In genomic region chr12:49017764-49018281, GRCh38 we compare ENCODE assay signal across 8 cellular contexts. TPM values are rescaled to one million over a fixed set of nuclear protein-coding genes. Genes with fewer than 3 reads are reported as not detected.
DNase-seq lines count a peak whose midpoint lies in the region; ATAC-seq and TF ChIP-seq lines count a peak whose summit lies in the region.

No MANE protein-coding gene starts in this region.

- H4K20me1 ChIP-seq in OCI-LY1 (ENCODE audit: insufficient read depth, low read length), result no peaks in the 10 kb centered on the region

- H3K4me3 ChIP-seq in HAP-1 (peak overlapping the region; percentile 57), OCI-LY1 (ENCODE audit: low read depth, low read length, poor library complexity, severe bottlenecking) (peak overlapping the region; percentile 81), body of pancreas (peak overlapping the region; percentile 73 to 83)

- in situ Hi-C loops in HAP-1 (cut with MboI; ENCODE audit: low sequenced_read_pairs), result no loop called here

- peaks cover 26% of the 10 kb centered on the region for H3K36me3 ChIP-seq in HAP-1 (replicated peaks)
- H3K36me3 ChIP-seq in OCI-LY1 (ENCODE audit: insufficient read depth, low read length), result peaks cover 24% of the 10 kb centered on the region
- peaks cover 0 to 10% of the 10 kb centered on the region in 2 donors for H3K36me3 ChIP-seq in body of pancreas (replicated peaks in 1 of 2; ENCODE audit: insufficient read depth in 1 of 2, low read depth in 2 of 2)

- peak overlapping the region; percentile 83 for H3K9ac ChIP-seq in OCI-LY1 (ENCODE audit: low read length)

- TF ChIP-seq CTCF in OCI-LY1 (IDR thresholded peaks at IDR 0.05; ENCODE audit: low read length) (no peak), body of pancreas (IDR thresholded peaks at IDR 0.05) (no peak)

- ATAC-seq in body of pancreas, result no peak
- ATAC-seq in stimulated activated memory B cell treated with anti-CD40 and anti-IgM and Interleukin-4, amounts not matched to agents 10 μg/mL and 1 μg/mL and 100 μg/mL, for 72 hours, result peak; percentile 21

- no peaks in the 10 kb centered on the region for H3K27me3 ChIP-seq in HAP-1 (ENCODE audit: low read depth)
- no peaks in the 10 kb centered on the region for H3K27me3 ChIP-seq in OCI-LY1 (ENCODE audit: insufficient read depth, low read length)
- no peaks in the 10 kb centered on the region for H3K27me3 ChIP-seq in body of pancreas
- H3K27me3 ChIP-seq in layer of hippocampus (ENCODE audit: control insufficient read depth, insufficient read depth, low read length), result no peaks in the 10 kb centered on the region

- H3K4me1 ChIP-seq in HAP-1 (peaks cover 7% of the 10 kb centered on the region), OCI-LY1 (ENCODE audit: insufficient read depth, low read length, severe bottlenecking) (peaks cover 28% of the 10 kb centered on the region), body of pancreas (peaks cover 20% of the 10 kb centered on the region)

- H3K27ac ChIP-seq in OCI-LY1 (ENCODE audit: low read depth, low read length, poor library complexity, severe bottlenecking) (peak overlapping the region; percentile 46), body of pancreas (peak overlapping the region; percentile 76 to 91 (median 88)), layer of hippocampus (ENCODE audit: low read depth, low read length) (peak overlapping the region; percentile 77)

- peak overlapping the region; percentile 99 for H3K27ac Mint-ChIP-seq in stimulated activated memory B cell treated with anti-CD40 and anti-IgM and Interleukin-4, amounts not matched to agents 10 μg/mL and 1 μg/mL and 100 μg/mL, for 72 hours

- no peak for TF ChIP-seq POLR2A in body of pancreas (IDR thresholded peaks at IDR 0.05)

- peaks cover 43% of the 10 kb centered on the region for H3K4me1 Mint-ChIP-seq in stimulated activated memory B cell treated with anti-CD40 and anti-IgM and Interleukin-4, amounts not matched to agents 10 μg/mL and 1 μg/mL and 100 μg/mL, for 72 hours

- H3F3A ChIP-seq in OCI-LY1 (ENCODE audit: insufficient read depth, low read length), result peaks cover 4% of the 10 kb centered on the region; the same call in 1 of the 2 replicates

- H3K9me3 Mint-ChIP-seq in stimulated activated memory B cell treated with anti-CD40 and anti-IgM and Interleukin-4, amounts not matched to agents 10 μg/mL and 1 μg/mL and 100 μg/mL, for 72 hours, result no peaks in the 10 kb centered on the region

- H3K9me3 ChIP-seq in HAP-1, result no peaks in the 10 kb centered on the region
- H3K9me3 ChIP-seq in OCI-LY1 (ENCODE audit: low read length), result no peaks in the 10 kb centered on the region
- H3K9me3 ChIP-seq in body of pancreas, result no peaks in the 10 kb centered on the region

- peak overlapping the region; percentile 99 for H3K4me3 Mint-ChIP-seq in stimulated activated memory B cell treated with anti-CD40 and anti-IgM and Interleukin-4, amounts not matched to agents 10 μg/mL and 1 μg/mL and 100 μg/mL, for 72 hours

- intact Hi-C loops in body of pancreas (cut with DNase I), result no loop called here

- H3K27me3 Mint-ChIP-seq in stimulated activated memory B cell treated with anti-CD40 and anti-IgM and Interleukin-4, amounts not matched to agents 10 μg/mL and 1 μg/mL and 100 μg/mL, for 72 hours, result no peaks in the 10 kb centered on the region

- peaks cover 37% of the 10 kb centered on the region for H3K36me3 Mint-ChIP-seq in stimulated activated memory B cell treated with anti-CD40 and anti-IgM and Interleukin-4, amounts not matched to agents 10 μg/mL and 1 μg/mL and 100 μg/mL, for 72 hours

- H3K9me2 ChIP-seq in OCI-LY1 (ENCODE audit: low read depth, low read length), result no peaks in the 10 kb centered on the region

- WGBS in body of pancreas, 2 donors, result 6 to 9% methylated on average over 10 of the region's 10 CpGs

- peak overlapping the region; percentile 92 for H3K4me2 ChIP-seq in OCI-LY1 (ENCODE audit: low read length)

- DNase-seq in Daoy (ENCODE audit: low read depth) (peak; percentile 55), HAP-1 (ENCODE audit: low spot score in 2 of 2) (peak in 1 of 2 experiments; percentile 48), body of pancreas (peak in 1 of 4 donors; percentile 45), NCI-H1694 (lab: John Stamatoyannopoulos, UW) (no peak)
- DNase-seq in activated CD4-positive, CD25-positive, alpha-beta regulatory T cell treated with anti-CD3 and anti-CD28 coated beads, Interleukin-2, amount 50 U/mL, for 72 hours, result no peak

- H2AFZ ChIP-seq in OCI-LY1 (ENCODE audit: low read length), result no peak overlapping the region

- no peaks in the 10 kb centered on the region for H3K79me2 ChIP-seq in OCI-LY1 (ENCODE audit: insufficient read depth, low read length)

RNA-seq across cellular contexts. Expression of gene PRKAG1, which starts 0.8 kb away (rescaled TPM):
- 67.1 and 68.2 TPM in 2 replicates for total RNA-seq in Daoy (2014; rRNA removed; shearing (Covaris generic))
- 10 to 100 TPM; 25.4 to 26.4 TPM for total RNA-seq in body of pancreas

RNA-seq across cellular contexts. Expression of gene DDN, which starts 18.6 kb away (rescaled TPM):
- total RNA-seq in Daoy (2014; rRNA removed; shearing (Covaris generic)), result 0.80 TPM in 1 of 2 replicates, not detected in the other
- under 1 TPM in 1 of 2 donors, not detected in 1; 0.66 TPM for total RNA-seq in body of pancreas

RNA-seq across cellular contexts. Expression of gene WNT1, which starts 39.7 kb away (rescaled TPM):
- total RNA-seq in Daoy (2014; rRNA removed; shearing (Covaris generic)), result not detected in 2 replicates
- total RNA-seq in body of pancreas, result not detected

RNA-seq across cellular contexts. Expression of gene KMT2D, which starts 42.8 kb away (rescaled TPM):
- 10.3 and 11.0 TPM in 2 replicates for total RNA-seq in Daoy (2014; rRNA removed; shearing (Covaris generic))
- 10 to 100 TPM; 38.4 to 51.1 TPM for total RNA-seq in body of pancreas

RNA-seq across cellular contexts. Expression of gene WNT10B, which starts 46.3 kb away (rescaled TPM):
- 0.63 TPM in 1 of 2 replicates, not detected in the other for total RNA-seq in Daoy (2014; rRNA removed; shearing (Covaris generic))
- total RNA-seq in body of pancreas, result 1 to 10 TPM in 1 of 2 donors, not detected in 1; 1.3 TPM
